In the genomic region with DNA sequence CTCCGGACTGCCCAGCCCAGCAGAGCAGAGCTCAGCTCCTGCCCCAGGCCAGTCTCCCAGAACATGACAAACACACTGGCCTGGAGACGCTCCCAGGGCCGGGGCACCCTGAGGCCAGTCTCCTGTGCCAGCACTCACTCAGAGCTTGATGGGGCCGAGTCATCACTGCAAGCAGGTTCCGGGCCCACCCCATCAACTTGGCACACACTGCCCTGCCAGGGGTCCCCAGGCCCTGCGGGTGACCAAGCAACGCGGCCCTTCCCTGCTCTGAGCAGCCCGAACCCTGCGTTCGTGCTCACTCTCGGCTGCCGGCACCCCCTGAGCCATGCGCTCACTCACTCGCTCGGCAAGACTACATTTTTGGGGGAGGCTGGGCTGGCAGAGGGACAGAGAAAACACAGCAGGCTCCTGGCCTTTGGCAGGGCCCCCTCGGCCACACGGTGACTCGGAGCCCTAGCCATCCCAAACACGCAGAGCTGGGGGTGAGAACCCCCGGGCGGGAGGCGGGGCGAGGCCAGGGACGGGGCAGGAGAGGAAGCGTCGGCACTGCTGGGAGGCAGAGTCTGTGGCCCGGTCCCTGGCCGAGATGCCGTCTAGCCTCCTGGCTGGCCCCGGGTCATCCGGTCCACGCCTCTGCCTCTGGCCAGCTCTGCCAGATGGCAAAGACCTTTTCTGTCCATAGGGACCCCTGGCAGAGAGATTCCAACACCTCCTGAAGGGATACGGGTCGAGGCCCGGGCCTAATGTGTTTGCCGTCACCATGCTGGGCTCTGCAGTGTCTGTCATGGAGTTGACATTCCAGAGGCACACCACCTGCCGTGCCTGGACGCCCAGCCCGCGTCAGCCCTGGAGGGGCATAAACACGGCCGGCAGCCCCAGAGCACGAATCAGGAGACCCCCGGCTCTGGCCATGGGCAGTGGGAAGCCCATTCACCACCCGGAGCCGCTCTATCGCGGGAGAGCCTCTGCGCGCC, we compare ENCODE assay signal across 10 cellular contexts.
DNase-seq lines count a peak whose midpoint lies in the region; ATAC-seq, FAIRE-seq and TF ChIP-seq lines count a peak whose summit lies in the region.
"Had no signal": no experiment of that assay in that cellular context is flagged by ENCODE, and none has a peak within 500 bp of the region (broad histone marks: within the 10 kb centered on the region; RNA-seq: fewer than 3 reads in every experiment).

No MANE protein-coding gene starts in this region.

- dilution Hi-C loops in mammary epithelial cell (cut with HindIII; ENCODE audit: low sequenced_read_pairs) = no loop called here

- H3K27me3 ChIP-seq in mammary epithelial cell (ENCODE audit: insufficient read depth, low read length) = no peaks in the 10 kb centered on the region
- H3K27me3 ChIP-seq in thyroid gland = no peaks in the 10 kb centered on the region

- 33% methylated on average over 24 of the region's 51 CpGs for WGBS in mammary epithelial cell (ENCODE audit: low coverage, missing lambda C conversion rate)
- 61 to 77% methylated on average over 25 to 37 of the region's 51 CpGs for WGBS in thyroid gland, 2 donors

- DNase-seq in HK-2 (ENCODE audit: unreplicated experiment) (peak; percentile 88), mammary epithelial cell (peak; percentile 55), kidney (peak; percentile 85), thyroid gland (peak; percentile 12 to 15), activated gamma-delta T cell treated with Interleukin-2 at 50 U/mL for 16 hours (no peak)
- DNase-seq in stimulated activated naive CD4-positive, alpha-beta T cell (lab: John Stamatoyannopoulos, UW) = no peak
- DNase-seq: naive B cell, NCI-H146 had no signal

- intact Hi-C loops in mammary epithelial cell (cut with micrococcal nuclease) = no loop called here
- intact Hi-C loops in kidney (cut with DNase I) = no loop called here
- intact Hi-C loops in thyroid gland (cut with DNase I) = no loop called here

- H3K4me1 ChIP-seq in mammary epithelial cell (ENCODE audit: insufficient read depth, low read length) (peaks cover 49% of the 10 kb centered on the region), kidney (ENCODE audit: control insufficient read depth in 1 of 2, insufficient read depth in 1 of 2, low read depth in 1 of 2, low read length in 2 of 2) (peaks cover 0 to under 1% of the 10 kb centered on the region in 2 donors), thyroid gland (peaks cover 6 to 42% of the 10 kb centered on the region in 2 donors)

- ATAC-seq in HG02970 (IDR thresholded peaks at IDR 0.05; ENCODE audit: low FRiP score, unreplicated experiment) (no peak), HG03280 (IDR thresholded peaks at IDR 0.05; ENCODE audit: unreplicated experiment) (no peak)

- no TSS peak for BruUV-seq in mammary epithelial cell (replicated peaks; lab: Mats Ljungman, UMichigan)

- no peak overlapping the region for H3K9ac ChIP-seq in mammary epithelial cell (ENCODE audit: insufficient read depth, low read length)
- no peak overlapping the region for H3K9ac ChIP-seq in kidney (ENCODE audit: low read length in 2 of 2)

- no peak for TF ChIP-seq CTCF in mammary epithelial cell (conservative IDR thresholded peaks at IDR 0.05 in 1 of 2, IDR thresholded peaks at IDR 0.05 in 1 of 2; ENCODE audit: extremely low read depth in 1 of 2, insufficient read depth in 1 of 2, low read depth in 1 of 2, low read length in 2 of 2)
- no peak for TF ChIP-seq CTCF in kidney (IDR thresholded peaks at IDR 0.05; ENCODE audit: borderline replicate concordance, extremely low read depth, insufficient read depth)
- no peak for TF ChIP-seq CTCF in thyroid gland (IDR thresholded peaks at IDR 0.05)

- TF ChIP-seq POLR2A in thyroid gland (IDR thresholded peaks at IDR 0.05) = no peak

- H3K27ac ChIP-seq in mammary epithelial cell (ENCODE audit: insufficient read depth, low read depth, low read length) (no peak overlapping the region), kidney (ENCODE audit: low read depth in 2 of 2, low read length in 2 of 2) (no peak overlapping the region), thyroid gland (peak overlapping the region in 2 of 3 donors; percentile 17 to 43)

- H3K79me2 ChIP-seq in mammary epithelial cell (ENCODE audit: insufficient read depth, low read length) = no peaks in the 10 kb centered on the region

- peak overlapping the region; percentile 64 for H2AFZ ChIP-seq in mammary epithelial cell (ENCODE audit: low read depth, low read length)

- H4K20me1 ChIP-seq in mammary epithelial cell (ENCODE audit: insufficient read depth, low read length) = no peaks in the 10 kb centered on the region

- peak overlapping the region; percentile 55 for H3K4me2 ChIP-seq in mammary epithelial cell (ENCODE audit: insufficient read depth, low read depth, low read length)

- no peak for FAIRE-seq in kidney (lab: Jason Lieb, UNC)

- in situ Hi-C loops in mammary epithelial cell (cut with MboI; ENCODE audit: low sequenced_read_pairs in 2 of 2) = no loop called here

- H3K9me3 ChIP-seq in mammary epithelial cell (replicated peaks; ENCODE audit: insufficient read depth, low read length) = no peaks in the 10 kb centered on the region
- H3K9me3 ChIP-seq in kidney (ENCODE audit: control insufficient read depth in 1 of 2, low read length in 2 of 2) = no peaks in the 10 kb centered on the region
- H3K9me3 ChIP-seq in thyroid gland = no peaks in the 10 kb centered on the region

- H3K36me3 ChIP-seq in mammary epithelial cell (ENCODE audit: insufficient read depth, low read length) (no peaks in the 10 kb centered on the region), kidney (ENCODE audit: control insufficient read depth in 1 of 2, insufficient read depth in 2 of 2, low read length in 2 of 2) (no peaks in the 10 kb centered on the region), thyroid gland (no peaks in the 10 kb centered on the region)

- H3K4me3 ChIP-seq in mammary epithelial cell (replicated peaks in 1 of 3; ENCODE audit: insufficient read depth in 1 of 3, low read depth in 2 of 3, low read length in 3 of 3) = no peak overlapping the region
- no peak overlapping the region for H3K4me3 ChIP-seq in kidney (ENCODE audit: low read length in 2 of 2)
- H3K4me3 ChIP-seq in thyroid gland (replicated peaks in 1 of 3) = no peak overlapping the region

- CTCF ChIA-PET in mammary epithelial cell (lab: Charles Lee; ENCODE audit: low non-redundant PET) = no interaction called here

Comparison
In these comparisons a context has a peak if more than half of its experiments do, and no peak if none do; other contexts are left out.
1. DNase-seq: peak in HK-2 (single experiment), mammary epithelial cell (single experiment), kidney (single experiment) and thyroid gland (2 of 2); none in stimulated activated naive CD4-positive, alpha-beta T cell (0 of 6) and activated gamma-delta T cell treated with Interleukin-2 at 50 U/mL for 16 hours (single experiment).
2. H3K27ac ChIP-seq: peak in thyroid gland (2 of 3); none in mammary epithelial cell (single experiment) and kidney (0 of 2).